Comparison of ENCODE assay signal across 25 cellular contexts in genomic region chr1:11394592-11395229, GRCh38.
"Had no signal": no experiment of that assay in that cellular context is flagged by ENCODE, and none has a peak within 500 bp of the region (broad histone marks: within the 10 kb centered on the region; RNA-seq: fewer than 3 reads in every experiment).

No MANE protein-coding gene starts in this region.

- H3K4me3 Mint-ChIP-seq: activated CD4-positive, alpha-beta memory T cell treated with anti-CD3 and anti-CD28 coated beads for 36 hours; activated naive CD8-positive, alpha-beta T cell treated with anti-CD3 and anti-CD28 coated beads for 36 hours; central memory CD8-positive, alpha-beta T cell; endodermal cell; nephron progenitor cell; stimulated activated naive CD8-positive, alpha-beta T cell treated with anti-CD3 and anti-CD28 coated beads, Interleukin-15, Interleukin-2, amounts not matched to agents 100 ng/mL and 50 ng/mL, for 24 hours had no signal

- H3K36me3 Mint-ChIP-seq: activated CD4-positive, alpha-beta memory T cell treated with anti-CD3 and anti-CD28 coated beads for 36 hours; activated naive CD8-positive, alpha-beta T cell treated with anti-CD3 and anti-CD28 coated beads for 36 hours had no signal

- FAIRE-seq: astrocyte, colon had no signal

- ATAC-seq: gastroesophageal sphincter, left cardiac atrium, psoas muscle had no signal

- H3K9me3 ChIP-seq: breast epithelium, gastroesophageal sphincter, psoas muscle, right atrium auricular region, thyroid gland had no signal

- H3K27ac Mint-ChIP-seq: activated CD4-positive, alpha-beta memory T cell treated with anti-CD3 and anti-CD28 coated beads for 36 hours; activated naive CD8-positive, alpha-beta T cell treated with anti-CD3 and anti-CD28 coated beads for 36 hours; endodermal cell; nephron progenitor cell; stimulated activated naive CD8-positive, alpha-beta T cell treated with anti-CD3 and anti-CD28 coated beads, Interleukin-15, Interleukin-2, amounts not matched to agents 100 ng/mL and 50 ng/mL, for 24 hours had no signal

- H3K4me1 ChIP-seq: breast epithelium, gastroesophageal sphincter, psoas muscle, right atrium auricular region, thyroid gland had no signal

- H3K9me3 Mint-ChIP-seq: activated CD4-positive, alpha-beta memory T cell treated with anti-CD3 and anti-CD28 coated beads for 36 hours; activated naive CD8-positive, alpha-beta T cell treated with anti-CD3 and anti-CD28 coated beads for 36 hours; central memory CD8-positive, alpha-beta T cell; endodermal cell; nephron progenitor cell; stimulated activated naive CD8-positive, alpha-beta T cell treated with anti-CD3 and anti-CD28 coated beads, Interleukin-15, Interleukin-2, amounts not matched to agents 100 ng/mL and 50 ng/mL, for 24 hours had no signal

- H3K4me3 ChIP-seq: breast epithelium, dorsolateral prefrontal cortex, gastroesophageal sphincter, psoas muscle, right atrium auricular region, thyroid gland had no signal

- H3K4me1 Mint-ChIP-seq: central memory CD8-positive, alpha-beta T cell; endodermal cell had no signal

- H3K27ac ChIP-seq: breast epithelium, dorsolateral prefrontal cortex, epithelial cell of prostate, gastroesophageal sphincter, psoas muscle, right atrium auricular region, thyroid gland had no signal

- DNase-seq: activated CD4-positive, alpha-beta memory T cell treated with anti-CD3 and anti-CD28 coated beads for 36 hours; activated CD4-positive, alpha-beta T cell treated with anti-CD3 and anti-CD28 coated beads for 48 hours; activated naive CD4-positive, alpha-beta T cell treated with Interleukin-2 at 50 U/mL for 16 hours; activated naive CD8-positive, alpha-beta T cell treated with anti-CD3 and anti-CD28 coated beads for 36 hours; activated T-cell treated with anti-CD3 and anti-CD28 coated beads, Interleukin-2, amount 50 U/mL, for 48 hours; dorsolateral prefrontal cortex; endodermal cell; head of caudate nucleus; islet precursor cell; left cardiac atrium; mesenchymal stem cell; nephron progenitor cell; psoas muscle; stimulated activated CD4-positive, alpha-beta T cell treated with anti-CD3 and anti-CD28 coated beads, Interleukin-12 subunit alpha, Interleukin-12 subunit beta, amount 100 ng/mL, for 4 hours; stimulated activated CD4-positive, alpha-beta T cell treated with anti-CD3 and anti-CD28 coated beads, Interleukin-1b, Interleukin-23, amount 100 ng/mL, for 48 hours; substantia nigra; thyroid gland had no signal

- H3K36me3 ChIP-seq: breast epithelium, gastroesophageal sphincter, right atrium auricular region, thyroid gland had no signal

- H3K27me3 ChIP-seq: right atrium auricular region, thyroid gland had no signal
